In the genomic region with DNA sequence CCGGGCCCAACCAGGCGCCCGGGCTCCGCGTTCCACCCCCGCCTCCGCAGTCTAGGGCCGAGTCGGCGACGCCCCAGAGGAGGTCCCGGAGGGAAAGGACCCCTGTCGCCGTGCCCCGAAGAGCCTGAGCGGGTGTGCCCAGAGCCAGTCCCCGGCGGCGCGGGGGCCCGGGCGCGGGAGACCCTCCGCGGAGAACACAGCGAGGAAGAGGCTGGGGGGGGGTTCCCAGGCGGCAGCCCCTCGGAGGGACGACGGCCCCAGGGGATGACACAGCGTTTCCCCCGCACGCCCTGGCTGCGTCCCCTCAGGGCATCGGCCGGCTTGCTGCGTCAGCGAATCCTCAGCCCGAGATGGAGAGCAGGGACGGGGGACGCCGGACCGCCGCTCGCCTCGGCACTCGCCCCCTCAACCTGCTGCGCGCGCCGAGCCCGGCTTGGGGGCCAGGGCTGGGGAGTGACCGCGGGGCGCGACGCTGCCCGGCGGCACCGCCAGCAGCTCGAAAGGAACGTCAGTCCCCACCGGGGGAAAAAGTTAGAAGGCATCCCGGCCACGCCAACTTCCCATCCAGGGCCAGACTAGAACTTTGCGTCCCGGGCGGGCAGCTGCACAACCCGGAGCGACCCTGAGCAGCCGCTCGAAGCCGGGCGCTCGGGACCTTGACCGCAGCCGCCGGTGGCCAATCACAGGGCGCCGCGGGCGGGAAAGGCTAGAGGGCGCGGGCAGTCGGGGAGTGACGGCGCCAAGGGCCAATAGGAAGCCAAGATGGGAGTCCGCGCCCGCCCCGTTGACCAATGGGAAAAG, we compare ENCODE assay signal across 1 cellular context.
TF ChIP-seq lines count a peak whose summit lies in the region.

No MANE protein-coding gene starts in this region.

TF ChIP-seq in HepG2, 621 proteins besides CTCF, POLR2A, EP300 and RAD21 (continued from another document and continues in another):
- TF ChIP-seq, protein P1, sequence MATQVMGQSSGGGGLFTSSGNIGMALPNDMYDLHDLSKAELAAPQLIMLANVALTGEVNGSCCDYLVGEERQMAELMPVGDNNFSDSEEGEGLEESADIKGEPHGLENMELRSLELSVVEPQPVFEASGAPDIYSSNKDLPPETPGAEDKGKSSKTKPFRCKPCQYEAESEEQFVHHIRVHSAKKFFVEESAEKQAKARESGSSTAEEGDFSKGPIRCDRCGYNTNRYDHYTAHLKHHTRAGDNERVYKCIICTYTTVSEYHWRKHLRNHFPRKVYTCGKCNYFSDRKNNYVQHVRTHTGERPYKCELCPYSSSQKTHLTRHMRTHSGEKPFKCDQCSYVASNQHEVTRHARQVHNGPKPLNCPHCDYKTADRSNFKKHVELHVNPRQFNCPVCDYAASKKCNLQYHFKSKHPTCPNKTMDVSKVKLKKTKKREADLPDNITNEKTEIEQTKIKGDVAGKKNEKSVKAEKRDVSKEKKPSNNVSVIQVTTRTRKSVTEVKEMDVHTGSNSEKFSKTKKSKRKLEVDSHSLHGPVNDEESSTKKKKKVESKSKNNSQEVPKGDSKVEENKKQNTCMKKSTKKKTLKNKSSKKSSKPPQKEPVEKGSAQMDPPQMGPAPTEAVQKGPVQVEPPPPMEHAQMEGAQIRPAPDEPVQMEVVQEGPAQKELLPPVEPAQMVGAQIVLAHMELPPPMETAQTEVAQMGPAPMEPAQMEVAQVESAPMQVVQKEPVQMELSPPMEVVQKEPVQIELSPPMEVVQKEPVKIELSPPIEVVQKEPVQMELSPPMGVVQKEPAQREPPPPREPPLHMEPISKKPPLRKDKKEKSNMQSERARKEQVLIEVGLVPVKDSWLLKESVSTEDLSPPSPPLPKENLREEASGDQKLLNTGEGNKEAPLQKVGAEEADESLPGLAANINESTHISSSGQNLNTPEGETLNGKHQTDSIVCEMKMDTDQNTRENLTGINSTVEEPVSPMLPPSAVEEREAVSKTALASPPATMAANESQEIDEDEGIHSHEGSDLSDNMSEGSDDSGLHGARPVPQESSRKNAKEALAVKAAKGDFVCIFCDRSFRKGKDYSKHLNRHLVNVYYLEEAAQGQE (IDR thresholded peaks at IDR 0.05; ENCODE audit: borderline replicate concordance in 1 of 2, low read depth in 1 of 2, low read length in 2 of 2): peak in 1 of 2 experiments; percentile 50; a peak in 1 of 4 replicates
- no peak for TF ChIP-seq ARID2 (CRISPR knock-in tag; IDR thresholded peaks at IDR 0.05; ENCODE audit: borderline replicate concordance)
- TF ChIP-seq ZNF547 (CRISPR knock-in tag; IDR thresholded peaks at IDR 0.05): peak; percentile 74; the same call in 1 of the 2 replicates
- no peak; the same call in 1 of the 2 replicates for TF ChIP-seq POLR2AphosphoS2 (IDR thresholded peaks at IDR 0.05; ENCODE audit: low read depth, low read length)
- TF ChIP-seq TOE1 (CRISPR knock-in tag; IDR thresholded peaks at IDR 0.05): no peak
- TF ChIP-seq, protein P2, sequence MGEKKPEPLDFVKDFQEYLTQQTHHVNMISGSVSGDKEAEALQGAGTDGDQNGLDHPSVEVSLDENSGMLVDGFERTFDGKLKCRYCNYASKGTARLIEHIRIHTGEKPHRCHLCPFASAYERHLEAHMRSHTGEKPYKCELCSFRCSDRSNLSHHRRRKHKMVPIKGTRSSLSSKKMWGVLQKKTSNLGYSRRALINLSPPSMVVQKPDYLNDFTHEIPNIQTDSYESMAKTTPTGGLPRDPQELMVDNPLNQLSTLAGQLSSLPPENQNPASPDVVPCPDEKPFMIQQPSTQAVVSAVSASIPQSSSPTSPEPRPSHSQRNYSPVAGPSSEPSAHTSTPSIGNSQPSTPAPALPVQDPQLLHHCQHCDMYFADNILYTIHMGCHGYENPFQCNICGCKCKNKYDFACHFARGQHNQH (CRISPR knock-in tag; IDR thresholded peaks at IDR 0.05): no peak
- peak; percentile 66; the same call in 1 of the 2 replicates for TF ChIP-seq ZNF891 (CRISPR knock-in tag; IDR thresholded peaks at IDR 0.05)
- peak; percentile 58; the same call in 1 of the 2 replicates for TF ChIP-seq ZNF552 (CRISPR knock-in tag; IDR thresholded peaks at IDR 0.05; ENCODE audit: borderline replicate concordance)
- TF ChIP-seq ZNF451 (CRISPR knock-in tag; IDR thresholded peaks at IDR 0.05): no peak; the same call in 1 of the 2 replicates
- no peak for TF ChIP-seq ZNF557 (CRISPR knock-in tag; IDR thresholded peaks at IDR 0.05)
- TF ChIP-seq ISL2 (CRISPR knock-in tag; IDR thresholded peaks at IDR 0.05): no peak; the same call in 1 of the 2 replicates
- TF ChIP-seq ZNF749 (CRISPR knock-in tag; IDR thresholded peaks at IDR 0.05; ENCODE audit: borderline replicate concordance): peak; percentile 68; the same call in 1 of the 2 replicates
- TF ChIP-seq DR1 (CRISPR knock-in tag; IDR thresholded peaks at IDR 0.05): peak; percentile 36; the same call in 1 of the 2 replicates
- no peak for TF ChIP-seq FOXM1 (CRISPR knock-in tag; IDR thresholded peaks at IDR 0.05)
- TF ChIP-seq GTF3A (CRISPR knock-in tag; conservative IDR thresholded peaks at IDR 0.05): no peak; the same call in 1 of the 2 replicates
- TF ChIP-seq ZNF496 (CRISPR knock-in tag; IDR thresholded peaks at IDR 0.05; ENCODE audit: insufficient replicate concordance): no peak
- TF ChIP-seq CEBPG (CRISPR knock-in tag; IDR thresholded peaks at IDR 0.05): no peak
- TF ChIP-seq ONECUT2 (CRISPR knock-in tag; IDR thresholded peaks at IDR 0.05): no peak
- no peak for TF ChIP-seq KDM1A (CRISPR knock-in tag; IDR thresholded peaks at IDR 0.05)
- no peak for TF ChIP-seq PHB2 (IDR thresholded peaks at IDR 0.05; ENCODE audit: partially characterized antibody)
- TF ChIP-seq, protein P3, sequence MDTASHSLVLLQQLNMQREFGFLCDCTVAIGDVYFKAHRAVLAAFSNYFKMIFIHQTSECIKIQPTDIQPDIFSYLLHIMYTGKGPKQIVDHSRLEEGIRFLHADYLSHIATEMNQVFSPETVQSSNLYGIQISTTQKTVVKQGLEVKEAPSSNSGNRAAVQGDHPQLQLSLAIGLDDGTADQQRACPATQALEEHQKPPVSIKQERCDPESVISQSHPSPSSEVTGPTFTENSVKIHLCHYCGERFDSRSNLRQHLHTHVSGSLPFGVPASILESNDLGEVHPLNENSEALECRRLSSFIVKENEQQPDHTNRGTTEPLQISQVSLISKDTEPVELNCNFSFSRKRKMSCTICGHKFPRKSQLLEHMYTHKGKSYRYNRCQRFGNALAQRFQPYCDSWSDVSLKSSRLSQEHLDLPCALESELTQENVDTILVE (CRISPR knock-in tag; IDR thresholded peaks at IDR 0.05): no peak
- TF ChIP-seq ZNF652 (CRISPR knock-in tag; IDR thresholded peaks at IDR 0.05; ENCODE audit: borderline replicate concordance, low read depth): no peak
- no peak for TF ChIP-seq THAP11 (CRISPR knock-in tag; IDR thresholded peaks at IDR 0.05)
- no peak for TF ChIP-seq SUZ12 (IDR thresholded peaks at IDR 0.05; ENCODE audit: low read depth, low read length)
- TF ChIP-seq HDAC1 (CRISPR knock-in tag; IDR thresholded peaks at IDR 0.05): peak; percentile 42; the same call in 1 of the 2 replicates
- TF ChIP-seq ZNF883 (CRISPR knock-in tag; IDR thresholded peaks at IDR 0.05; ENCODE audit: not compliant biosample characterization): peak; percentile 14
- peak; percentile 64; the same call in 1 of the 2 replicates for TF ChIP-seq ZNF878 (CRISPR knock-in tag; IDR thresholded peaks at IDR 0.05)
- TF ChIP-seq ZSCAN30 (CRISPR knock-in tag; IDR thresholded peaks at IDR 0.05): no peak; the same call in 1 of the 2 replicates
- no peak for TF ChIP-seq ZNF274 (CRISPR knock-in tag; IDR thresholded peaks at IDR 0.05)
- TF ChIP-seq REL (CRISPR knock-in tag; conservative IDR thresholded peaks at IDR 0.05): no peak
- no peak; the same call in 1 of the 2 replicates for TF ChIP-seq NRL (CRISPR knock-in tag; IDR thresholded peaks at IDR 0.05; ENCODE audit: borderline replicate concordance)
- no peak for TF ChIP-seq ZNF569 (CRISPR knock-in tag; IDR thresholded peaks at IDR 0.05; ENCODE audit: borderline replicate concordance)
- no peak for TF ChIP-seq PPARG (CRISPR knock-in tag; conservative IDR thresholded peaks at IDR 0.05)
- no peak for TF ChIP-seq MIER2 (CRISPR knock-in tag; IDR thresholded peaks at IDR 0.05)
- TF ChIP-seq ZMYM4 (CRISPR knock-in tag; IDR thresholded peaks at IDR 0.05): peak; percentile 70; the same call in 1 of the 2 replicates
- TF ChIP-seq, protein P4, sequence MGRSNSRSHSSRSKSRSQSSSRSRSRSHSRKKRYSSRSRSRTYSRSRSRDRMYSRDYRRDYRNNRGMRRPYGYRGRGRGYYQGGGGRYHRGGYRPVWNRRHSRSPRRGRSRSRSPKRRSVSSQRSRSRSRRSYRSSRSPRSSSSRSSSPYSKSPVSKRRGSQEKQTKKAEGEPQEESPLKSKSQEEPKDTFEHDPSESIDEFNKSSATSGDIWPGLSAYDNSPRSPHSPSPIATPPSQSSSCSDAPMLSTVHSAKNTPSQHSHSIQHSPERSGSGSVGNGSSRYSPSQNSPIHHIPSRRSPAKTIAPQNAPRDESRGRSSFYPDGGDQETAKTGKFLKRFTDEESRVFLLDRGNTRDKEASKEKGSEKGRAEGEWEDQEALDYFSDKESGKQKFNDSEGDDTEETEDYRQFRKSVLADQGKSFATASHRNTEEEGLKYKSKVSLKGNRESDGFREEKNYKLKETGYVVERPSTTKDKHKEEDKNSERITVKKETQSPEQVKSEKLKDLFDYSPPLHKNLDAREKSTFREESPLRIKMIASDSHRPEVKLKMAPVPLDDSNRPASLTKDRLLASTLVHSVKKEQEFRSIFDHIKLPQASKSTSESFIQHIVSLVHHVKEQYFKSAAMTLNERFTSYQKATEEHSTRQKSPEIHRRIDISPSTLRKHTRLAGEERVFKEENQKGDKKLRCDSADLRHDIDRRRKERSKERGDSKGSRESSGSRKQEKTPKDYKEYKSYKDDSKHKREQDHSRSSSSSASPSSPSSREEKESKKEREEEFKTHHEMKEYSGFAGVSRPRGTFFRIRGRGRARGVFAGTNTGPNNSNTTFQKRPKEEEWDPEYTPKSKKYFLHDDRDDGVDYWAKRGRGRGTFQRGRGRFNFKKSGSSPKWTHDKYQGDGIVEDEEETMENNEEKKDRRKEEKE (IDR thresholded peaks at IDR 0.05): no peak
- no peak for TF ChIP-seq SMAD1 (CRISPR knock-in tag; IDR thresholded peaks at IDR 0.05; ENCODE audit: borderline replicate concordance, low read depth)
- peak; percentile 67; the same call in 1 of the 2 replicates for TF ChIP-seq ZNF670 (CRISPR knock-in tag; IDR thresholded peaks at IDR 0.05; ENCODE audit: borderline replicate concordance)
- TF ChIP-seq, protein P5, sequence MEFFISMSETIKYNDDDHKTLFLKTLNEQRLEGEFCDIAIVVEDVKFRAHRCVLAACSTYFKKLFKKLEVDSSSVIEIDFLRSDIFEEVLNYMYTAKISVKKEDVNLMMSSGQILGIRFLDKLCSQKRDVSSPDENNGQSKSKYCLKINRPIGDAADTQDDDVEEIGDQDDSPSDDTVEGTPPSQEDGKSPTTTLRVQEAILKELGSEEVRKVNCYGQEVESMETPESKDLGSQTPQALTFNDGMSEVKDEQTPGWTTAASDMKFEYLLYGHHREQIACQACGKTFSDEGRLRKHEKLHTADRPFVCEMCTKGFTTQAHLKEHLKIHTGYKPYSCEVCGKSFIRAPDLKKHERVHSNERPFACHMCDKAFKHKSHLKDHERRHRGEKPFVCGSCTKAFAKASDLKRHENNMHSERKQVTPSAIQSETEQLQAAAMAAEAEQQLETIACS (CRISPR knock-in tag; IDR thresholded peaks at IDR 0.05): peak; percentile 41; the same call in 1 of the 2 replicates
- TF ChIP-seq PAWR (CRISPR knock-in tag; IDR thresholded peaks at IDR 0.05; ENCODE audit: borderline replicate concordance): no peak
- TF ChIP-seq, protein P6, sequence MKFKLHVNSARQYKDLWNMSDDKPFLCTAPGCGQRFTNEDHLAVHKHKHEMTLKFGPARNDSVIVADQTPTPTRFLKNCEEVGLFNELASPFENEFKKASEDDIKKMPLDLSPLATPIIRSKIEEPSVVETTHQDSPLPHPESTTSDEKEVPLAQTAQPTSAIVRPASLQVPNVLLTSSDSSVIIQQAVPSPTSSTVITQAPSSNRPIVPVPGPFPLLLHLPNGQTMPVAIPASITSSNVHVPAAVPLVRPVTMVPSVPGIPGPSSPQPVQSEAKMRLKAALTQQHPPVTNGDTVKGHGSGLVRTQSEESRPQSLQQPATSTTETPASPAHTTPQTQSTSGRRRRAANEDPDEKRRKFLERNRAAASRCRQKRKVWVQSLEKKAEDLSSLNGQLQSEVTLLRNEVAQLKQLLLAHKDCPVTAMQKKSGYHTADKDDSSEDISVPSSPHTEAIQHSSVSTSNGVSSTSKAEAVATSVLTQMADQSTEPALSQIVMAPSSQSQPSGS (CRISPR knock-in tag; IDR thresholded peaks at IDR 0.05): 0 out of 2 replicates have a peak, but pooled peaks have one; percentile 1
- TF ChIP-seq, protein P7, sequence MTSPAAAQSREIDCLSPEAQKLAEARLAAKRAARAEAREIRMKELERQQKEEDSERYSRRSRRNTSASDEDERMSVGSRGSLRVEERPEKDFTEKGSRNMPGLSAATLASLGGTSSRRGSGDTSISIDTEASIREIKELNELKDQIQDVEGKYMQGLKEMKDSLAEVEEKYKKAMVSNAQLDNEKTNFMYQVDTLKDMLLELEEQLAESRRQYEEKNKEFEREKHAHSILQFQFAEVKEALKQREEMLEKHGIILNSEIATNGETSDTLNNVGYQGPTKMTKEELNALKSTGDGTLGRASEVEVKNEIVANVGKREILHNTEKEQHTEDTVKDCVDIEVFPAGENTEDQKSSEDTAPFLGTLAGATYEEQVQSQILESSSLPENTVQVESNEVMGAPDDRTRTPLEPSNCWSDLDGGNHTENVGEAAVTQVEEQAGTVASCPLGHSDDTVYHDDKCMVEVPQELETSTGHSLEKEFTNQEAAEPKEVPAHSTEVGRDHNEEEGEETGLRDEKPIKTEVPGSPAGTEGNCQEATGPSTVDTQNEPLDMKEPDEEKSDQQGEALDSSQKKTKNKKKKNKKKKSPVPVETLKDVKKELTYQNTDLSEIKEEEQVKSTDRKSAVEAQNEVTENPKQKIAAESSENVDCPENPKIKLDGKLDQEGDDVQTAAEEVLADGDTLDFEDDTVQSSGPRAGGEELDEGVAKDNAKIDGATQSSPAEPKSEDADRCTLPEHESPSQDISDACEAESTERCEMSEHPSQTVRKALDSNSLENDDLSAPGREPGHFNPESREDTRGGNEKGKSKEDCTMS (CRISPR knock-in tag; conservative IDR thresholded peaks at IDR 0.05): no peak
- peak; percentile 22 for TF ChIP-seq MED8 (CRISPR knock-in tag; IDR thresholded peaks at IDR 0.05; ENCODE audit: insufficient replicate concordance)
- TF ChIP-seq ZZZ3 (CRISPR knock-in tag; IDR thresholded peaks at IDR 0.05; ENCODE audit: borderline replicate concordance): 0 out of 2 replicates have a peak, but pooled peaks have one; percentile 12
- no peak for TF ChIP-seq ZNF136 (CRISPR knock-in tag; IDR thresholded peaks at IDR 0.05; ENCODE audit: low read depth)
- no peak for TF ChIP-seq MBNL3 (CRISPR knock-in tag; conservative IDR thresholded peaks at IDR 0.05)
